In the genomic region with DNA sequence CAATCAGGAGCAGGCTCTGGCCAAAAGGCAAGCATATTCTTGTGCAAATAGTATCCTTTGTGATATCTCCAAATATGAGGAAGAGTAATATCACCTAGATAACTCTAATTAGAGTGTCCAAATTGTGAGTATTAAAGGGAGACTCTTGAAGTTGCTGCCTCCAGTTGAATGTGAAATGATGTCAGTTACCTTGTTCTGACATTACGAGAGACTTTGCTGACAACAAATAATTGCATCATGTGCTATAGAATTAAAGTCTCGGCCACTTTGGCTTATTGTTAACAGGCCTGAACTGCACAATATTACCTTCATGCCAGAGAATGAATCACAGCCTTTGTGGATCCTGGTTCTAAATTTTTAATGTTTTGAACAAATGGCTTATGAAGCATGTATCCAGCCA, we compare ENCODE assay signal across 30 cellular contexts.
DNase-seq lines count a peak whose midpoint lies in the region; ATAC-seq, FAIRE-seq and TF ChIP-seq lines count a peak whose summit lies in the region.
"Had no signal": no experiment of that assay in that cellular context is flagged by ENCODE, and none has a peak within 500 bp of the region (broad histone marks: within the 10 kb centered on the region; RNA-seq: fewer than 3 reads in every experiment).

No MANE protein-coding gene starts in this region.

- H3K9me3 ChIP-seq in breast epithelium (no peaks in the 10 kb centered on the region), WERI-Rb-1 (ENCODE audit: severe bottlenecking) (no peaks in the 10 kb centered on the region), lower lobe of right lung (no peaks in the 10 kb centered on the region)
- H3K9me3 ChIP-seq: BE2C, SJSA1 had no signal

- TF ChIP-seq CTCF in MCF 10A (IDR thresholded peaks at IDR 0.05; ENCODE audit: unreplicated experiment) (no peak), breast epithelium (IDR thresholded peaks at IDR 0.05) (no peak), bronchial epithelial cell (IDR thresholded peaks at IDR 0.05; ENCODE audit: insufficient read depth, low read length, severe bottlenecking) (no peak), GM13977 (IDR thresholded peaks at IDR 0.05; ENCODE audit: extremely low read depth, insufficient read depth, missing control alignments) (no peak), WERI-Rb-1 (IDR thresholded peaks at IDR 0.05; ENCODE audit: low read depth, low read length) (no peak), lower lobe of right lung (IDR thresholded peaks at IDR 0.05) (no peak)

- BruUV-seq in MCF 10A (replicated peaks; lab: Mats Ljungman, UMichigan) = TSS peak; percentile 12

- POLR2A ChIA-PET in MCF 10A (lab: Yijun Ruan, JAX) = interaction anchor here (0.6 to 1.6 kb wide), 4 partner anchors 159 to 260 kb away, joined by 3 to 5 read pairs (median 4); no protein-coding TSS in a partner anchor

- peak; percentile 34 for DNase-seq in MCF 10A (ENCODE audit: unreplicated experiment)
- DNase-seq in breast epithelium (ENCODE audit: low spot score in 2 of 2) = no peak
- peak; percentile 76 for DNase-seq in bronchial epithelial cell (ENCODE audit: low read depth)
- DNase-seq in kidney tubule cell (ENCODE audit: low spot score) = peak; percentile 6
- DNase-seq in GM13977 (ENCODE audit: low spot score) = no peak
- no peak for DNase-seq in WERI-Rb-1
- no peak for DNase-seq in lower lobe of right lung
- DNase-seq in activated gamma-delta T cell treated with Interleukin-2 at 50 U/mL for 16 hours = no peak
- DNase-seq: BE2C; Calu3; DMS79 treated with DMSO at 0.1 percent for 48 hours; GF-D8; H9; KBM-7; MM.1S; NCI-H1417; NCI-H1694; NCI-H2029 treated with DMSO at 0.1 percent for 48 hours; NCI-H446 treated with DMSO at 0.1 percent for 48 hours; NCI-H526; NCI-H82; NK-92 treated with Interleukin-12 subunit alpha and Interleukin-12 subunit beta, amount 100 ng/mL, for 24 hours; PC-9; Right ventricle myocardium superior had no signal

- H3K4me1 ChIP-seq in breast epithelium = no peaks in the 10 kb centered on the region
- H3K4me1 ChIP-seq in lower lobe of right lung = no peaks in the 10 kb centered on the region
- H3K4me1 ChIP-seq: BE2C, SJSA1 had no signal

- H3K9me3 Mint-ChIP-seq in MCF 10A (ENCODE audit: unreplicated experiment) = no peaks in the 10 kb centered on the region
- H3K9me3 Mint-ChIP-seq: GM23338 had no signal

- TF ChIP-seq POLR2A in breast epithelium (IDR thresholded peaks at IDR 0.05) = no peak

- peaks cover 15% of the 10 kb centered on the region for H3K4me1 Mint-ChIP-seq in MCF 10A (ENCODE audit: insufficient read depth, unreplicated experiment)
- H3K4me1 Mint-ChIP-seq: CD14-positive monocyte had no signal

- no peak for ATAC-seq in lower lobe of right lung
- ATAC-seq: GM23338 had no signal

- FAIRE-seq in bronchial epithelial cell (lab: Jason Lieb, UNC) = no peak
- FAIRE-seq: GM12891, HTR-8/SVneo had no signal

- no peaks in the 10 kb centered on the region for H3K27me3 Mint-ChIP-seq in MCF 10A (ENCODE audit: insufficient read depth, unreplicated experiment)

- no peaks in the 10 kb centered on the region for H3K27me3 ChIP-seq in breast epithelium
- H3K27me3 ChIP-seq in bronchial epithelial cell (ENCODE audit: control insufficient read depth, insufficient read depth, low read length) = no peaks in the 10 kb centered on the region
- H3K27me3 ChIP-seq in WERI-Rb-1 (ENCODE audit: insufficient read depth, low read depth, severe bottlenecking) = no peaks in the 10 kb centered on the region
- H3K27me3 ChIP-seq in lower lobe of right lung (ENCODE audit: low read depth) = no peaks in the 10 kb centered on the region
- H3K27me3 ChIP-seq: BE2C, SJSA1 had no signal

- in situ Hi-C loops in GM13977 (cut with MboI; ENCODE audit: low pct_unique_long_range_greater_than_20kb, low sequenced_read_pairs, unreplicated experiment) = no loop called here

- H3K36me3 Mint-ChIP-seq in MCF 10A (ENCODE audit: insufficient read depth, unreplicated experiment) = peaks cover 33% of the 10 kb centered on the region

- H3K4me3 ChIP-seq in breast epithelium (no peak overlapping the region), bronchial epithelial cell (ENCODE audit: low read depth, low read length) (no peak overlapping the region), WERI-Rb-1 (ENCODE audit: low read depth, low read length) (no peak overlapping the region), lower lobe of right lung (no peak overlapping the region)
- H3K4me3 ChIP-seq: GM23338, PC-9, SJSA1 had no signal

- H3K4me3 Mint-ChIP-seq in MCF 10A (ENCODE audit: unreplicated experiment) = no peak overlapping the region
- H3K4me3 Mint-ChIP-seq: CD14-positive monocyte, GM23338, H9 had no signal

- CTCF ChIA-PET in MCF 10A (lab: Yijun Ruan, JAX) = interaction anchor here (0.7 to 1.1 kb wide), 3 partner anchors 8 to 260 kb away, joined by 3 to 4 read pairs (median 4); no protein-coding TSS in a partner anchor

- peak overlapping the region; percentile 42 for H3K27ac Mint-ChIP-seq in MCF 10A (ENCODE audit: low read depth, unreplicated experiment)
- H3K27ac Mint-ChIP-seq: CD14-positive monocyte, GM23338, H9 had no signal

- H3K27ac ChIP-seq in breast epithelium (no peak overlapping the region), WERI-Rb-1 (no peak overlapping the region), lower lobe of right lung (no peak overlapping the region)
- H3K27ac ChIP-seq: 22Rv1, PC-9, SJSA1 had no signal

- intact Hi-C loops in MCF 10A (cut with micrococcal nuclease) = no loop called here
- intact Hi-C loops in breast epithelium (cut with DNase I; ENCODE audit: low total_unique reads) = no loop called here
- intact Hi-C loops in lower lobe of right lung (cut with DNase I) = no loop called here

- H3K36me3 ChIP-seq in breast epithelium (no peaks in the 10 kb centered on the region), bronchial epithelial cell (ENCODE audit: control insufficient read depth, insufficient read depth, low read length) (no peaks in the 10 kb centered on the region), WERI-Rb-1 (no peaks in the 10 kb centered on the region), lower lobe of right lung (no peaks in the 10 kb centered on the region)
- H3K36me3 ChIP-seq: BE2C had no signal

Comparison
In these comparisons a context has a peak if more than half of its experiments do, and no peak if none do; other contexts are left out.
1. DNase-seq: peak in MCF 10A (single experiment), bronchial epithelial cell (single experiment) and kidney tubule cell (single experiment); none in breast epithelium (0 of 2), GM13977 (single experiment), WERI-Rb-1 (single experiment), lower lobe of right lung (single experiment) and activated gamma-delta T cell treated with Interleukin-2 at 50 U/mL for 16 hours (single experiment).